In genomic region chr1:28721927-28722326, GRCh38 we compare ENCODE assay signal across 7 cellular contexts. TPM values are rescaled to one million over a fixed set of nuclear protein-coding genes. Genes with fewer than 3 reads are reported as not detected.
DNase-seq lines count a peak whose midpoint lies in the region; TF ChIP-seq lines count a peak whose summit lies in the region.
"Not testable (repeated sequence)": the region's sequence is repeated elsewhere in the genome, so short reads cannot be mapped to it uniquely, and the experiment has no call there.

No MANE protein-coding gene starts in this region.

- H4K8ac ChIP-seq in trophoblast cell (ENCODE audit: low read depth, low read length): not testable (repeated sequence)

- not testable (repeated sequence) for H3K36me3 ChIP-seq in adipocyte (ENCODE audit: control insufficient read depth, insufficient read depth, low read length, severe bottlenecking); trophoblast cell (ENCODE audit: control insufficient read depth in 1 of 2, insufficient read depth in 2 of 2, low read length in 2 of 2)

- not testable (repeated sequence) for TF ChIP-seq CTCF in RWPE1 (conservative IDR thresholded peaks at IDR 0.05; ENCODE audit: low read depth); MCF 10A (IDR thresholded peaks at IDR 0.05; ENCODE audit: unreplicated experiment)

- H3K4me3 Mint-ChIP-seq in MCF 10A (ENCODE audit: unreplicated experiment): not testable (repeated sequence)

- H3K23ac ChIP-seq in trophoblast cell (ENCODE audit: low read length): not testable (repeated sequence)

- BruUV-seq in MCF 10A (replicated peaks; lab: Mats Ljungman, UMichigan): not testable (repeated sequence)

- intact Hi-C loops in MCF 10A (cut with micrococcal nuclease): not testable (repeated sequence)

- H3K79me1 ChIP-seq in trophoblast cell (ENCODE audit: low read length): not testable (repeated sequence)

- not testable (repeated sequence) for H3K27me3 Mint-ChIP-seq in MCF 10A (ENCODE audit: insufficient read depth, unreplicated experiment)

- not testable (repeated sequence) for H3K9me3 ChIP-seq in adipocyte (ENCODE audit: control insufficient read depth, low read length); trophoblast cell (ENCODE audit: insufficient read depth, low read depth, low read length)

- WGBS in trophoblast cell (ENCODE audit: extremely low coverage, insufficient coverage, insufficient read length): no CpG with 5 or more reads among the region's 18 CpGs

- not testable (repeated sequence) for H4K91ac ChIP-seq in trophoblast cell (ENCODE audit: low read depth, low read length)

- not testable (repeated sequence) for H3K79me2 ChIP-seq in trophoblast cell (ENCODE audit: control insufficient read depth, insufficient read depth, low read length, poor library complexity)

- H3K14ac ChIP-seq in trophoblast cell (ENCODE audit: low read length): not testable (repeated sequence)

- not testable (repeated sequence) for H2BK5ac ChIP-seq in trophoblast cell (ENCODE audit: low read depth, low read length, poor library complexity)

- not testable (repeated sequence) for H3K18ac ChIP-seq in trophoblast cell (ENCODE audit: low read length)

- DNase-seq in Daoy (ENCODE audit: low read depth) (peak; percentile 55), HT1080 (ENCODE audit: low read depth) (peak; percentile 42), RWPE1 (ENCODE audit: low spot score) (peak; percentile 32), adipocyte (ENCODE audit: low read depth) (peak; percentile 12), MCF 10A (ENCODE audit: unreplicated experiment) (peak; percentile 54), iris pigment epithelial cell (ENCODE audit: low read depth) (peak; percentile 63), trophoblast cell (peak; percentile 94 to 96)

- H3K4ac ChIP-seq in trophoblast cell (ENCODE audit: low read depth, low read length): not testable (repeated sequence)

- H3K36me3 Mint-ChIP-seq in MCF 10A (ENCODE audit: insufficient read depth, unreplicated experiment): not testable (repeated sequence)

- not testable (repeated sequence) for H3K27ac Mint-ChIP-seq in MCF 10A (ENCODE audit: low read depth, unreplicated experiment)

- not testable (repeated sequence) for H2BK120ac ChIP-seq in trophoblast cell (ENCODE audit: insufficient read depth, low read length, poor library complexity)

- not testable (repeated sequence) for H3K9me3 Mint-ChIP-seq in MCF 10A (ENCODE audit: unreplicated experiment)

- not testable (repeated sequence) for H2AK5ac ChIP-seq in trophoblast cell (ENCODE audit: low read length)

- H3K9ac ChIP-seq in adipocyte (ENCODE audit: low read length); trophoblast cell (ENCODE audit: low read length): not testable (repeated sequence)

- H4K12ac ChIP-seq in trophoblast cell (ENCODE audit: low read depth, low read length): not testable (repeated sequence)

- not testable (repeated sequence) for H3K27ac ChIP-seq in RWPE1; trophoblast cell (ENCODE audit: low read depth, low read length)

- not testable (repeated sequence) for H3K27me3 ChIP-seq in adipocyte (replicated peaks; ENCODE audit: control insufficient read depth, insufficient read depth, low read length); trophoblast cell (ENCODE audit: insufficient read depth, low read length)

- H3K4me1 Mint-ChIP-seq in MCF 10A (ENCODE audit: insufficient read depth, unreplicated experiment): not testable (repeated sequence)

- H3K4me1 ChIP-seq in adipocyte (ENCODE audit: control insufficient read depth, insufficient read depth, low read length): peaks cover 12% of the 10 kb centered on the region
- H3K4me1 ChIP-seq in trophoblast cell (ENCODE audit: control insufficient read depth in 1 of 2, insufficient read depth in 2 of 2, low read length in 2 of 2): not testable (repeated sequence)

- CTCF ChIA-PET in RWPE1 (lab: Yijun Ruan, JAX): interaction anchor here (1.1 kb wide), 1 partner anchor 15 kb away, joined by 3 read pairs; the partner anchor contains the start of gene YTHDF2
- CTCF ChIA-PET in MCF 10A (lab: Yijun Ruan, JAX): interaction anchor here (0.9 to 1.2 kb wide), 2 partner anchors 12 to 15 kb away, joined by 4 to 6 read pairs; partner anchors contain the start of gene YTHDF2

- H3K4me3 ChIP-seq in adipocyte (ENCODE audit: low read length); trophoblast cell (ENCODE audit: low read depth, low read length): not testable (repeated sequence)

- not testable (repeated sequence) for H2BK12ac ChIP-seq in trophoblast cell (ENCODE audit: low read length)

- POLR2A ChIA-PET in RWPE1 (lab: Yijun Ruan, JAX; ENCODE audit: low non-redundant PET); MCF 10A (lab: Yijun Ruan, JAX): not testable (repeated sequence)

- H3K4me2 ChIP-seq in trophoblast cell (ENCODE audit: low read length): not testable (repeated sequence)

- not testable (repeated sequence) for H2AFZ ChIP-seq in trophoblast cell (ENCODE audit: insufficient read depth, low read length, poor library complexity)

RNA-seq across cellular contexts. Expression of gene YTHDF2, which starts 14.8 kb away (rescaled TPM):
- total RNA-seq in Daoy (2014; rRNA removed; shearing (Covaris generic)): 39.1 and 56.5 TPM in 2 replicates
- total RNA-seq in HT1080 (2014; rRNA removed; shearing (Covaris generic)): 62.7 and 101 TPM in 2 replicates
- polyA plus RNA-seq in HT1080 (2015; cell fraction: cytosol; rRNA removed): 61.8 and 64.4 TPM in 2 replicates
- polyA plus RNA-seq in HT1080 (2015; cell fraction: nucleus; rRNA removed): 113 and 127 TPM in 2 replicates
- total RNA-seq in MCF 10A (2022): 102 and 127 TPM in 2 replicates
- polyA plus RNA-seq in trophoblast cell (2013): 150 and 158 TPM in 2 replicates

RNA-seq across cellular contexts. Expression of gene GMEB1, which starts 53.3 kb away (rescaled TPM):
- total RNA-seq in Daoy (2014; rRNA removed; shearing (Covaris generic)): 3.9 and 9.1 TPM in 2 replicates
- 7.7 and 9.2 TPM in 2 replicates for total RNA-seq in HT1080 (2014; rRNA removed; shearing (Covaris generic))
- 9.1 and 9.7 TPM in 2 replicates for polyA plus RNA-seq in HT1080 (2015; cell fraction: cytosol; rRNA removed)
- polyA plus RNA-seq in HT1080 (2015; cell fraction: nucleus; rRNA removed): 8.5 and 10.5 TPM in 2 replicates
- 9.1 and 13.3 TPM in 2 replicates for total RNA-seq in MCF 10A (2022)
- 25.9 and 26.2 TPM in 2 replicates for polyA plus RNA-seq in trophoblast cell (2013)

Comparison
In these comparisons a context has a peak if more than half of its experiments do, and no peak if none do; other contexts are left out.
1. DNase-seq: peak in every context shown above with its lines; median percentile 95 in trophoblast cell; 63 in iris pigment epithelial cell; 55 in Daoy; 54 in MCF 10A; 42 in HT1080; 32 in RWPE1; 12 in adipocyte.